ENCODE assay signal across 11 cellular contexts in genomic region chr9:105296889-105297288, GRCh38. TPM values are rescaled to one million over a fixed set of nuclear protein-coding genes. Genes with fewer than 3 reads are reported as not detected.
A peak's percentile ranks its signal among the peaks of the same experiment; 100 is the strongest.
DNase-seq lines count a peak whose midpoint lies in the region; ATAC-seq and TF ChIP-seq lines count a peak whose summit lies in the region.
"Had no signal": no experiment of that assay in that cellular context is flagged by ENCODE, and none has a peak within 500 bp of the region (broad histone marks: within the 10 kb centered on the region; RNA-seq: fewer than 3 reads in every experiment).

No MANE protein-coding gene starts in this region.

- no peak overlapping the region for H3K4me3 ChIP-seq in heart left ventricle
- H3K4me3 ChIP-seq in skeletal muscle cell (ENCODE audit: low read depth, low read length): no peak overlapping the region

- H3K27me3 ChIP-seq in heart left ventricle: no peaks in the 10 kb centered on the region

- DNase-seq in HCEC 1CT (peak; percentile 95), heart left ventricle (no peak), skeletal muscle cell (ENCODE audit: low read depth) (peak; percentile 91), NK-92 (lab: John Stamatoyannopoulos, UW; ENCODE audit: unreplicated experiment) (no peak)
- DNase-seq in stimulated activated effector memory CD8-positive, alpha-beta T cell treated with anti-CD3 and anti-CD28 coated beads, Interleukin-12 subunit alpha, Interleukin-12 subunit beta, amount 100 ng/mL, for 72 hours (ENCODE audit: low spot score in 2 of 2): no peak
- DNase-seq in activated T-cell treated with anti-CD3 and anti-CD28 coated beads, Interleukin-2, amount 50 U/mL, for 4 hours: no peak
- DNase-seq: activated naive CD4-positive, alpha-beta T cell treated with anti-CD3 and anti-CD28 coated beads, Interleukin-2, amount 50 U/mL, for 16 hours; NCI-H2029 treated with DMSO at 0.1 percent for 48 hours; stimulated activated CD4-positive, alpha-beta T cell treated with anti-CD3 and anti-CD28 coated beads, Interleukin-4, amount 100 ng/mL, for 4 hours had no signal

- intact Hi-C loops in heart left ventricle (cut with DNase I): loop anchor here in 2 of 10 donors (10.0 kb wide), 2 partner anchors 58 to 132 kb away; no protein-coding TSS in a partner anchor

- no peaks in the 10 kb centered on the region for H3K36me3 Mint-ChIP-seq in stimulated activated effector memory CD8-positive, alpha-beta T cell treated with anti-CD3 and anti-CD28 coated beads, Interleukin-12 subunit alpha, Interleukin-12 subunit beta, amount 100 ng/mL, for 72 hours
- peaks cover 17% of the 10 kb centered on the region for H3K36me3 Mint-ChIP-seq in activated T-cell treated with anti-CD3 and anti-CD28 coated beads, Interleukin-2, amount 50 U/mL, for 4 hours (ENCODE audit: insufficient read depth)

- H3K9me3 Mint-ChIP-seq in stimulated activated effector memory CD8-positive, alpha-beta T cell treated with anti-CD3 and anti-CD28 coated beads, Interleukin-12 subunit alpha, Interleukin-12 subunit beta, amount 100 ng/mL, for 72 hours: no peaks in the 10 kb centered on the region
- no peaks in the 10 kb centered on the region for H3K9me3 Mint-ChIP-seq in activated T-cell treated with anti-CD3 and anti-CD28 coated beads, Interleukin-2, amount 50 U/mL, for 4 hours

- no peak for TF ChIP-seq POLR2A in heart left ventricle (IDR thresholded peaks at IDR 0.05)

- H3K36me3 ChIP-seq in heart left ventricle: peaks cover 0 to 20% (median 10%) of the 10 kb centered on the region in 9 donors

- H3K27me3 Mint-ChIP-seq in activated T-cell treated with anti-CD3 and anti-CD28 coated beads, Interleukin-2, amount 50 U/mL, for 4 hours (ENCODE audit: low read depth): no peaks in the 10 kb centered on the region

- H3K4me1 ChIP-seq in heart left ventricle: peaks cover 0 to 47% (median 17%) of the 10 kb centered on the region in 12 donors

- peak; percentile 13 to 62 (median 33) for ATAC-seq in heart left ventricle
- no peak for ATAC-seq in stimulated activated effector memory CD8-positive, alpha-beta T cell treated with anti-CD3 and anti-CD28 coated beads, Interleukin-12 subunit alpha, Interleukin-12 subunit beta, amount 100 ng/mL, for 72 hours
- ATAC-seq in HG03045 (IDR thresholded peaks at IDR 0.05; ENCODE audit: unreplicated experiment): no peak
- no peak for ATAC-seq in activated T-cell treated with anti-CD3 and anti-CD28 coated beads, Interleukin-2, amount 50 U/mL, for 4 hours

- no peak overlapping the region for H3K4me3 Mint-ChIP-seq in stimulated activated effector memory CD8-positive, alpha-beta T cell treated with anti-CD3 and anti-CD28 coated beads, Interleukin-12 subunit alpha, Interleukin-12 subunit beta, amount 100 ng/mL, for 72 hours
- no peak overlapping the region for H3K4me3 Mint-ChIP-seq in activated T-cell treated with anti-CD3 and anti-CD28 coated beads, Interleukin-2, amount 50 U/mL, for 4 hours

- H3K27ac Mint-ChIP-seq in stimulated activated effector memory CD8-positive, alpha-beta T cell treated with anti-CD3 and anti-CD28 coated beads, Interleukin-12 subunit alpha, Interleukin-12 subunit beta, amount 100 ng/mL, for 72 hours: no peak overlapping the region

- TF ChIP-seq CTCF in heart left ventricle (IDR thresholded peaks at IDR 0.05): no peak

- H3K27ac ChIP-seq in angular gyrus (ENCODE audit: low read depth, low read length): peak overlapping the region; percentile 93
- peak overlapping the region in 9 of 12 donors; percentile 16 to 61 (median 37) for H3K27ac ChIP-seq in heart left ventricle

- peaks cover 0 to 6% (median 0%) of the 10 kb centered on the region in 12 donors for H3K9me3 ChIP-seq in heart left ventricle

- WGBS in heart left ventricle, 4 donors: 38 to 72% (median 50%) methylated on average over 2 of the region's 2 CpGs

- H3K4me1 Mint-ChIP-seq in stimulated activated effector memory CD8-positive, alpha-beta T cell treated with anti-CD3 and anti-CD28 coated beads, Interleukin-12 subunit alpha, Interleukin-12 subunit beta, amount 100 ng/mL, for 72 hours: peaks cover 12% of the 10 kb centered on the region
- peaks cover 7% of the 10 kb centered on the region for H3K4me1 Mint-ChIP-seq in activated T-cell treated with anti-CD3 and anti-CD28 coated beads, Interleukin-2, amount 50 U/mL, for 4 hours (ENCODE audit: low read depth)

RNA-seq across cellular contexts. Expression of gene SLC44A1, which starts 52.4 kb away (rescaled TPM):
- total RNA-seq in heart left ventricle: 10 to 100 TPM; 14.6 to 29.4 (median 21.3) TPM
- 10 to 100 TPM in 1 of 2 donors, 1 to 10 TPM in 1; 5.1 to 21.5 TPM for polyA plus RNA-seq in heart left ventricle
- 1 to 10 TPM; 4.0 to 5.4 (median 4.1) TPM for total RNA-seq in activated T-cell treated with anti-CD3 and anti-CD28 coated beads, Interleukin-2, amount 50 U/mL, for 4 hours

Comparison
In these comparisons a context has a peak if more than half of its experiments do, and no peak if none do; other contexts are left out.
1. DNase-seq: peak in HCEC 1CT (single experiment) and skeletal muscle cell (single experiment); none in heart left ventricle (0 of 5), stimulated activated effector memory CD8-positive, alpha-beta T cell treated with anti-CD3 and anti-CD28 coated beads, Interleukin-12 subunit alpha, Interleukin-12 subunit beta, amount 100 ng/mL, for 72 hours (0 of 2), NK-92 (single experiment) and activated T-cell treated with anti-CD3 and anti-CD28 coated beads, Interleukin-2, amount 50 U/mL, for 4 hours (single experiment).
2. ATAC-seq: peak in heart left ventricle (4 of 4); none in stimulated activated effector memory CD8-positive, alpha-beta T cell treated with anti-CD3 and anti-CD28 coated beads, Interleukin-12 subunit alpha, Interleukin-12 subunit beta, amount 100 ng/mL, for 72 hours (single experiment), HG03045 (single experiment) and activated T-cell treated with anti-CD3 and anti-CD28 coated beads, Interleukin-2, amount 50 U/mL, for 4 hours (0 of 2).